ENCODE assay signal across 8 cellular contexts in the genomic region with DNA sequence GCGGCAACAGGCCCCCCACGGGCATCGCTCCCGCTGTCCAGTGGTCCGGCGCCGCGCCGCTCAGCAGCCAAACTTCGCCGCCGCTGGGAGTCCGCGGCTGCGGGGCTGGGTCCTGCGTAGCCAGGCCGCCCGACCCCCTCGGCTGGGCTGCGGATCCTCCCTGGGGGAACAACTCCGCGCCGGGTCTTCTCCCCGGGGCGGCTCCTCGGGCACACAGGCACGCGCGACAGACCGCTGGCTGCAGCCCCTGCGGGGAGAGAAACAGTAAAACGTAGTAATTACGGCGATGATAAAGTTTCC. TPM values are rescaled to one million over a fixed set of nuclear protein-coding genes. Genes with fewer than 3 reads are reported as not detected.
DNase-seq lines count a peak whose midpoint lies in the region; ATAC-seq, FAIRE-seq and TF ChIP-seq lines count a peak whose summit lies in the region.

No MANE protein-coding gene starts in this region.

- H3K4me3 ChIP-seq in AG10803 (ENCODE audit: low read length) (peak overlapping the region; percentile 86), Loucy (ENCODE audit: low read length, poor library complexity, severe bottlenecking) (peak overlapping the region; percentile 80)
- peak overlapping the region; percentile 93 for H3K4me3 ChIP-seq in effector memory CD4-positive, alpha-beta T cell (ENCODE audit: insufficient read depth, low read depth, low read length, poor library complexity, severe bottlenecking)
- peak overlapping the region; percentile 85 for H3K4me3 ChIP-seq in naive thymus-derived CD4-positive, alpha-beta T cell (ENCODE audit: low read length)

- H3K4me1 ChIP-seq in Loucy (ENCODE audit: insufficient read depth, low read length, poor library complexity, severe bottlenecking), result peaks cover 60% of the 10 kb centered on the region
- H3K4me1 ChIP-seq in effector memory CD4-positive, alpha-beta T cell (ENCODE audit: control insufficient read depth, insufficient read depth, low read length, poor library complexity, severe bottlenecking), result peaks cover 6% of the 10 kb centered on the region
- peaks cover 9% of the 10 kb centered on the region in 2 donors for H3K4me1 ChIP-seq in naive thymus-derived CD4-positive, alpha-beta T cell (ENCODE audit: control insufficient read depth in 2 of 2, insufficient read depth in 2 of 2, low read length in 2 of 2)

- peak overlapping the region; percentile 82 for H2AFZ ChIP-seq in Loucy (ENCODE audit: low read length)

- H3K36me3 Mint-ChIP-seq in naive thymus-derived CD4-positive, alpha-beta T cell, result peaks cover 0 to 13% (median 0%) of the 10 kb centered on the region in 5 donors

- TF ChIP-seq CTCF in AG10803 (conservative IDR thresholded peaks at IDR 0.05; ENCODE audit: low read length) (no peak), Loucy (conservative IDR thresholded peaks at IDR 0.05; ENCODE audit: low read length) (no peak)

- H3K9me3 ChIP-seq in Loucy (ENCODE audit: insufficient read depth, low read depth, low read length), result no peaks in the 10 kb centered on the region
- H3K9me3 ChIP-seq in effector memory CD4-positive, alpha-beta T cell (ENCODE audit: control insufficient read depth, low read length), result no peaks in the 10 kb centered on the region
- H3K9me3 ChIP-seq in naive thymus-derived CD4-positive, alpha-beta T cell (ENCODE audit: control insufficient read depth in 2 of 3, low read length in 3 of 3), result no peaks in the 10 kb centered on the region

- no peaks in the 10 kb centered on the region for H3K36me3 ChIP-seq in Loucy (ENCODE audit: insufficient read depth, low read length)
- H3K36me3 ChIP-seq in effector memory CD4-positive, alpha-beta T cell (ENCODE audit: control insufficient read depth, insufficient read depth, low read length), result no peaks in the 10 kb centered on the region
- peaks cover 0 to 9% (median 0%) of the 10 kb centered on the region in 3 experiments for H3K36me3 ChIP-seq in naive thymus-derived CD4-positive, alpha-beta T cell (ENCODE audit: control insufficient read depth in 2 of 3, insufficient read depth in 3 of 3, low read length in 3 of 3)

- no peaks in the 10 kb centered on the region for H3F3A ChIP-seq in Loucy (ENCODE audit: low read depth)

- H3K27me3 Mint-ChIP-seq in naive thymus-derived CD4-positive, alpha-beta T cell, result no peaks in the 10 kb centered on the region

- H3K79me2 ChIP-seq in Loucy (ENCODE audit: insufficient read depth, low read length), result peaks cover 54% of the 10 kb centered on the region

- H3K4me2 ChIP-seq in Loucy (ENCODE audit: low read depth, low read length, poor library complexity, severe bottlenecking), result peak overlapping the region; percentile 89

- no peak for DNase-seq in AG10803 (ENCODE audit: low read depth)
- peak in 1 of 3 donors; percentile 2 for DNase-seq in effector memory CD4-positive, alpha-beta T cell
- no peak for DNase-seq in naive thymus-derived CD4-positive, alpha-beta T cell
- DNase-seq in HTR-8/SVneo (ENCODE audit: insufficient read length, low spot score), result no peak
- DNase-seq in NCI-H2196 treated with DMSO at 0.1 percent for 48 hours (lab: John Stamatoyannopoulos, UW; ENCODE audit: unreplicated experiment), result no peak
- no peak for DNase-seq in Ammon's horn (ENCODE audit: low spot score)

- peak; percentile 1 for ATAC-seq in GM19397 (IDR thresholded peaks at IDR 0.05; ENCODE audit: unreplicated experiment)
- ATAC-seq in naive thymus-derived CD4-positive, alpha-beta T cell, result no peak

- peak overlapping the region; percentile 82 to 99 (median 88) for H3K4me3 Mint-ChIP-seq in naive thymus-derived CD4-positive, alpha-beta T cell

- H3K4me1 Mint-ChIP-seq in naive thymus-derived CD4-positive, alpha-beta T cell, result peaks cover 8 to 64% (median 58%) of the 10 kb centered on the region in 7 donors

- H3K9me2 ChIP-seq in Loucy (replicated peaks; ENCODE audit: low read depth, low read length), result no peaks in the 10 kb centered on the region

- intact Hi-C loops in naive thymus-derived CD4-positive, alpha-beta T cell (cut with micrococcal nuclease), result loop anchor here (1.0 to 10.0 kb wide), 14 partner anchors 16 to 1864 kb away; a partner anchor contains a TSS

- peaks cover 4% of the 10 kb centered on the region for H4K20me1 ChIP-seq in Loucy (ENCODE audit: insufficient read depth, low read length, poor library complexity, severe bottlenecking)

- peak overlapping the region in 5 of 9 donors; percentile 13 to 89 (median 82) for H3K27ac Mint-ChIP-seq in naive thymus-derived CD4-positive, alpha-beta T cell

- FAIRE-seq in HTR-8/SVneo (lab: Jason Lieb, UNC), result no peak

- H3K9me3 Mint-ChIP-seq in naive thymus-derived CD4-positive, alpha-beta T cell, result no peaks in the 10 kb centered on the region

- H3K9ac ChIP-seq in Loucy (ENCODE audit: low read depth, low read length, poor library complexity, severe bottlenecking), result peak overlapping the region; percentile 78

- H3K27ac ChIP-seq in effector memory CD4-positive, alpha-beta T cell (ENCODE audit: insufficient read depth, low read length, poor library complexity, severe bottlenecking), result peak overlapping the region; percentile 82
- peak overlapping the region; percentile 83 for H3K27ac ChIP-seq in naive thymus-derived CD4-positive, alpha-beta T cell (ENCODE audit: low read depth, low read length)

- H3K27me3 ChIP-seq in Loucy (ENCODE audit: insufficient read depth, low read length, poor library complexity, severe bottlenecking), result no peaks in the 10 kb centered on the region
- H3K27me3 ChIP-seq in effector memory CD4-positive, alpha-beta T cell (replicated peaks; ENCODE audit: control insufficient read depth, insufficient read depth, low read length, poor library complexity, severe bottlenecking), result no peaks in the 10 kb centered on the region
- no peaks in the 10 kb centered on the region for H3K27me3 ChIP-seq in naive thymus-derived CD4-positive, alpha-beta T cell (ENCODE audit: control insufficient read depth in 2 of 2, insufficient read depth in 2 of 2, low read length in 2 of 2)

- CTCF ChIA-PET in naive thymus-derived CD4-positive, alpha-beta T cell (lab: Charles Lee), result no interaction called here

- POLR2A ChIA-PET in naive thymus-derived CD4-positive, alpha-beta T cell (lab: Charles Lee), result interaction anchor here (0.6 to 1.0 kb wide), 2 partner anchors 34 to 414 kb away, joined by 3 to 4 read pairs; no protein-coding TSS in a partner anchor

RNA-seq across cellular contexts. Expression of a gene that starts 0.6 kb away (rescaled TPM):
- 10 to 100 TPM in 2 of 5 experiments, 1 to 10 TPM in 3; 8.3 to 22.3 (median 8.5) TPM for total RNA-seq in naive thymus-derived CD4-positive, alpha-beta T cell
- 1 to 10 TPM; 5.4 to 7.1 TPM for polyA plus RNA-seq in naive thymus-derived CD4-positive, alpha-beta T cell
